ENCODE assay signal across 26 cellular contexts in genomic region chr5:59249160-59249559, GRCh38.
"Had no signal": no experiment of that assay in that cellular context is flagged by ENCODE, and none has a peak within 500 bp of the region (broad histone marks: within the 10 kb centered on the region; RNA-seq: fewer than 3 reads in every experiment).

No MANE protein-coding gene starts in this region.

- DNase-seq: colonic mucosa; effector CD8-positive, alpha-beta T cell; endodermal cell; erythroblast; esophagus squamous epithelium; foreskin melanocyte; hypothalamus; immature natural killer cell; left ventricle myocardium superior; lower lobe of right lung; natural killer cell; occipital lobe; pancreas; right lobe of liver; stimulated activated CD4-positive, alpha-beta T cell treated with anti-CD3 and anti-CD28 coated beads, Interleukin-12 subunit alpha, Interleukin-12 subunit beta, amount 100 ng/mL, for 4 hours; stimulated activated CD4-positive, alpha-beta T cell treated with anti-CD3 and anti-CD28 coated beads, Interleukin-1b, Interleukin-23, amount 100 ng/mL, for 48 hours; stimulated activated CD4-positive, alpha-beta T cell treated with anti-CD3 and anti-CD28 coated beads, Interleukin-4, amount 100 ng/mL, for 1 hour; stimulated activated CD8-positive, alpha-beta memory T cell treated with anti-CD3 and anti-CD28 coated beads, Interleukin-4, amount 100 ng/mL, for 48 hours; stimulated activated naive CD4-positive, alpha-beta T cell; stimulated activated naive CD8-positive, alpha-beta T cell treated with anti-CD3 and anti-CD28 coated beads, Interleukin-15, amount 100 ng/mL, for 72 hours; trophoblast cell had no signal

- H3K27me3 ChIP-seq: colonic mucosa, esophagus squamous epithelium, pancreas, right lobe of liver, suprapubic skin, vagina had no signal

- FAIRE-seq: keratinocyte, pancreas had no signal

- H3K4me3 ChIP-seq: colonic mucosa, esophagus squamous epithelium, lower lobe of right lung, pancreas, right lobe of liver, smooth muscle cell, suprapubic skin, vagina had no signal

- H3K27ac ChIP-seq: colonic mucosa, esophagus squamous epithelium, lower lobe of right lung, pancreas, right lobe of liver, suprapubic skin, vagina had no signal

- H3K36me3 ChIP-seq: colonic mucosa, esophagus squamous epithelium, lower lobe of right lung, pancreas, right lobe of liver, suprapubic skin, vagina had no signal

- H3K9me3 ChIP-seq: colonic mucosa, esophagus squamous epithelium, lower lobe of right lung, pancreas, right lobe of liver, suprapubic skin, vagina had no signal

- H3K4me1 ChIP-seq: pancreas had no signal

- H3K9me3 Mint-ChIP-seq: dendritic cell treated with granulocyte-macrophage colony-stimulating factor and Interleukin-4, amounts not matched to agents 40 ng/mL and 50 ng/mL, for 4 days; endodermal cell; immature natural killer cell; stimulated activated naive CD8-positive, alpha-beta T cell treated with anti-CD3 and anti-CD28 coated beads, Interleukin-15, amount 100 ng/mL, for 72 hours had no signal

- H3K36me3 Mint-ChIP-seq: immature natural killer cell, natural killer cell had no signal

- H3K4me3 Mint-ChIP-seq: dendritic cell treated with granulocyte-macrophage colony-stimulating factor and Interleukin-4, amounts not matched to agents 40 ng/mL and 50 ng/mL, for 4 days; endodermal cell; immature natural killer cell; natural killer cell; stimulated activated naive CD8-positive, alpha-beta T cell treated with anti-CD3 and anti-CD28 coated beads, Interleukin-15, amount 100 ng/mL, for 72 hours had no signal

- H3K27me3 Mint-ChIP-seq: dendritic cell treated with granulocyte-macrophage colony-stimulating factor and Interleukin-4, amounts not matched to agents 40 ng/mL and 50 ng/mL, for 4 days had no signal

- H3K4me2 ChIP-seq: smooth muscle cell had no signal

- ATAC-seq: left ventricle myocardium superior; lower lobe of right lung; natural killer cell; pancreas; right lobe of liver; stimulated activated naive CD8-positive, alpha-beta T cell treated with anti-CD3 and anti-CD28 coated beads, Interleukin-15, amount 100 ng/mL, for 72 hours had no signal

- H3K4me1 Mint-ChIP-seq: endodermal cell had no signal

- H3K27ac Mint-ChIP-seq: dendritic cell treated with granulocyte-macrophage colony-stimulating factor and Interleukin-4, amounts not matched to agents 40 ng/mL and 50 ng/mL, for 4 days; endodermal cell; immature natural killer cell; natural killer cell; stimulated activated naive CD8-positive, alpha-beta T cell treated with anti-CD3 and anti-CD28 coated beads, Interleukin-15, amount 100 ng/mL, for 72 hours had no signal
